ENCODE assay signal across 25 cellular contexts in genomic region chr17:71099003-71099710, GRCh38.
"Had no signal": no experiment of that assay in that cellular context is flagged by ENCODE, and none has a peak within 500 bp of the region (broad histone marks: within the 10 kb centered on the region; RNA-seq: fewer than 3 reads in every experiment).

No MANE protein-coding gene starts in this region.

- H3K36me3 ChIP-seq: ovary, suprapubic skin, tibial artery, upper lobe of right lung had no signal

- H3K4me2 ChIP-seq: smooth muscle cell had no signal

- H3K4me3 ChIP-seq: ovary, psoas muscle, smooth muscle cell, suprapubic skin, tibial artery, upper lobe of right lung had no signal

- H3K27ac ChIP-seq: epithelial cell of prostate, ovary, psoas muscle, suprapubic skin, tibial artery, upper lobe of right lung had no signal

- DNase-seq: activated CD4-positive, alpha-beta memory T cell treated with anti-CD3 and anti-CD28 coated beads for 36 hours; activated CD4-positive, alpha-beta T cell treated with anti-CD3 and anti-CD28 coated beads, Interleukin-2, amount 10 ng/mL, durations not matched to agents 24 days and 14 days; activated CD4-positive, CD25-positive, alpha-beta regulatory T cell treated with anti-CD3 and anti-CD28 coated beads, Interleukin-2, amount 50 U/mL, for 72 hours; activated CD8-positive, alpha-beta memory T cell treated with anti-CD3 and anti-CD28 coated beads, Interleukin-2, amount 50 U/mL, for 4 hours; activated effector memory CD4-positive, alpha-beta T cell treated with anti-CD3 and anti-CD28 coated beads, Interleukin-2, amount 50 U/mL, for 16 hours; activated naive CD4-positive, alpha-beta T cell treated with anti-CD3 and anti-CD28 coated beads, Interleukin-2, amount 10 ng/mL, durations not matched to agents 7 days and 5 days; activated naive CD8-positive, alpha-beta T cell treated with anti-CD3 and anti-CD28 coated beads, Interleukin-2, amount 10 ng/mL, durations not matched to agents 7 days and 5 days; activated T-cell treated with anti-CD3 and anti-CD28 coated beads, Interleukin-2, amount 50 U/mL, for 1 hour; caudate nucleus; foreskin fibroblast; head of caudate nucleus; hypothalamus; immature natural killer cell; naive thymus-derived CD4-positive, alpha-beta T cell; ovary; psoas muscle; stimulated activated CD4-positive, alpha-beta T cell treated with anti-CD3 and anti-CD28 coated beads, Interleukin-1b, Interleukin-23, amount 100 ng/mL, for 48 hours; stimulated activated naive B cell treated with anti-CD40 and anti-IgM and Interleukin-4, amounts not matched to agents 10 μg/mL and 1 μg/mL and 100 μg/mL, for 72 hours; T-helper 17 cell; T1000; tibial artery; upper lobe of right lung had no signal

- H3K9me3 ChIP-seq: ovary, psoas muscle, suprapubic skin, tibial artery, upper lobe of right lung had no signal

- H3K27me3 ChIP-seq: ovary, suprapubic skin, tibial artery, upper lobe of right lung had no signal

- H3K4me1 ChIP-seq: psoas muscle, tibial artery, upper lobe of right lung had no signal

- ATAC-seq: naive thymus-derived CD4-positive, alpha-beta T cell; psoas muscle; stimulated activated naive B cell treated with anti-CD40 and anti-IgM and Interleukin-4, amounts not matched to agents 10 μg/mL and 1 μg/mL and 100 μg/mL, for 72 hours; T-helper 17 cell; upper lobe of right lung had no signal
